ENCODE assay signal across 1 cellular context in genomic region chr3:46576386-46576785, GRCh38.
TF ChIP-seq lines count a peak whose summit lies in the region.

No MANE protein-coding gene starts in this region.

TF ChIP-seq in GM23338, 12 proteins besides CTCF, POLR2A, EP300 and RAD21 (continued from another document):
- TF ChIP-seq, protein P1, sequence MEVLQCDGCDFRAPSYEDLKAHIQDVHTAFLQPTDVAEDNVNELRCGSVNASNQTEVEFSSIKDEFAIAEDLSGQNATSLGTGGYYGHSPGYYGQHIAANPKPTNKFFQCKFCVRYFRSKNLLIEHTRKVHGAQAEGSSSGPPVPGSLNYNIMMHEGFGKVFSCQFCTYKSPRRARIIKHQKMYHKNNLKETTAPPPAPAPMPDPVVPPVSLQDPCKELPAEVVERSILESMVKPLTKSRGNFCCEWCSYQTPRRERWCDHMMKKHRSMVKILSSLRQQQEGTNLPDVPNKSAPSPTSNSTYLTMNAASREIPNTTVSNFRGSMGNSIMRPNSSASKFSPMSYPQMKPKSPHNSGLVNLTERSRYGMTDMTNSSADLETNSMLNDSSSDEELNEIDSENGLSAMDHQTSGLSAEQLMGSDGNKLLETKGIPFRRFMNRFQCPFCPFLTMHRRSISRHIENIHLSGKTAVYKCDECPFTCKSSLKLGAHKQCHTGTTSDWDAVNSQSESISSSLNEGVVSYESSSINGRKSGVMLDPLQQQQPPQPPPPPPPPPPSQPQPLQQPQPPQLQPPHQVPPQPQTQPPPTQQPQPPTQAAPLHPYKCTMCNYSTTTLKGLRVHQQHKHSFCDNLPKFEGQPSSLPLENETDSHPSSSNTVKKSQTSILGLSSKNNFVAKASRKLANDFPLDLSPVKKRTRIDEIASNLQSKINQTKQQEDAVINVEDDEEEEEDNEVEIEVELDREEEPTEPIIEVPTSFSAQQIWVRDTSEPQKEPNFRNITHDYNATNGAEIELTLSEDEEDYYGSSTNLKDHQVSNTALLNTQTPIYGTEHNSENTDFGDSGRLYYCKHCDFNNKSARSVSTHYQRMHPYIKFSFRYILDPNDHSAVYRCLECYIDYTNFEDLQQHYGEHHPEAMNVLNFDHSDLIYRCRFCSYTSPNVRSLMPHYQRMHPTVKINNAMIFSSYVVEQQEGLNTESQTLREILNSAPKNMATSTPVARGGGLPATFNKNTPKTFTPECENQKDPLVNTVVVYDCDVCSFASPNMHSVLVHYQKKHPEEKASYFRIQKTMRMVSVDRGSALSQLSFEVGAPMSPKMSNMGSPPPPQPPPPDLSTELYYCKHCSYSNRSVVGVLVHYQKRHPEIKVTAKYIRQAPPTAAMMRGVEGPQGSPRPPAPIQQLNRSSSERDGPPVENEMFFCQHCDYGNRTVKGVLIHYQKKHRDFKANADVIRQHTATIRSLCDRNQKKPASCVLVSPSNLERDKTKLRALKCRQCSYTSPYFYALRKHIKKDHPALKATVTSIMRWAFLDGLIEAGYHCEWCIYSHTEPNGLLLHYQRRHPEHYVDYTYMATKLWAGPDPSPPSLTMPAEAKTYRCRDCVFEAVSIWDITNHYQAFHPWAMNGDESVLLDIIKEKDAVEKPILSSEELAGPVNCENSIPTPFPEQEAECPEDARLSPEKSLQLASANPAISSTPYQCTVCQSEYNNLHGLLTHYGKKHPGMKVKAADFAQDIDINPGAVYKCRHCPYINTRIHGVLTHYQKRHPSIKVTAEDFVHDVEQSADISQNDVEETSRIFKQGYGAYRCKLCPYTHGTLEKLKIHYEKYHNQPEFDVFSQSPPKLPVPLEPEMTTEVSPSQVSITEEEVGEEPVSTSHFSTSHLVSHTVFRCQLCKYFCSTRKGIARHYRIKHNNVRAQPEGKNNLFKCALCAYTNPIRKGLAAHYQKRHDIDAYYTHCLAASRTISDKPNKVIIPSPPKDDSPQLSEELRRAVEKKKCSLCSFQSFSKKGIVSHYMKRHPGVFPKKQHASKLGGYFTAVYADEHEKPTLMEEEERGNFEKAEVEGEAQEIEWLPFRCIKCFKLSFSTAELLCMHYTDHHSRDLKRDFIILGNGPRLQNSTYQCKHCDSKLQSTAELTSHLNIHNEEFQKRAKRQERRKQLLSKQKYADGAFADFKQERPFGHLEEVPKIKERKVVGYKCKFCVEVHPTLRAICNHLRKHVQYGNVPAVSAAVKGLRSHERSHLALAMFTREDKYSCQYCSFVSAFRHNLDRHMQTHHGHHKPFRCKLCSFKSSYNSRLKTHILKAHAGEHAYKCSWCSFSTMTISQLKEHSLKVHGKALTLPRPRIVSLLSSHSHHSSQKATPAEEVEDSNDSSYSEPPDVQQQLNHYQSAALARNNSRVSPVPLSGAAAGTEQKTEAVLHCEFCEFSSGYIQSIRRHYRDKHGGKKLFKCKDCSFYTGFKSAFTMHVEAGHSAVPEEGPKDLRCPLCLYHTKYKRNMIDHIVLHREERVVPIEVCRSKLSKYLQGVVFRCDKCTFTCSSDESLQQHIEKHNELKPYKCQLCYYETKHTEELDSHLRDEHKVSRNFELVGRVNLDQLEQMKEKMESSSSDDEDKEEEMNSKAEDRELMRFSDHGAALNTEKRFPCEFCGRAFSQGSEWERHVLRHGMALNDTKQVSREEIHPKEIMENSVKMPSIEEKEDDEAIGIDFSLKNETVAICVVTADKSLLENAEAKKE (CRISPR knock-in tag; IDR thresholded peaks at IDR 0.05): no peak
- TF ChIP-seq, protein P2, sequence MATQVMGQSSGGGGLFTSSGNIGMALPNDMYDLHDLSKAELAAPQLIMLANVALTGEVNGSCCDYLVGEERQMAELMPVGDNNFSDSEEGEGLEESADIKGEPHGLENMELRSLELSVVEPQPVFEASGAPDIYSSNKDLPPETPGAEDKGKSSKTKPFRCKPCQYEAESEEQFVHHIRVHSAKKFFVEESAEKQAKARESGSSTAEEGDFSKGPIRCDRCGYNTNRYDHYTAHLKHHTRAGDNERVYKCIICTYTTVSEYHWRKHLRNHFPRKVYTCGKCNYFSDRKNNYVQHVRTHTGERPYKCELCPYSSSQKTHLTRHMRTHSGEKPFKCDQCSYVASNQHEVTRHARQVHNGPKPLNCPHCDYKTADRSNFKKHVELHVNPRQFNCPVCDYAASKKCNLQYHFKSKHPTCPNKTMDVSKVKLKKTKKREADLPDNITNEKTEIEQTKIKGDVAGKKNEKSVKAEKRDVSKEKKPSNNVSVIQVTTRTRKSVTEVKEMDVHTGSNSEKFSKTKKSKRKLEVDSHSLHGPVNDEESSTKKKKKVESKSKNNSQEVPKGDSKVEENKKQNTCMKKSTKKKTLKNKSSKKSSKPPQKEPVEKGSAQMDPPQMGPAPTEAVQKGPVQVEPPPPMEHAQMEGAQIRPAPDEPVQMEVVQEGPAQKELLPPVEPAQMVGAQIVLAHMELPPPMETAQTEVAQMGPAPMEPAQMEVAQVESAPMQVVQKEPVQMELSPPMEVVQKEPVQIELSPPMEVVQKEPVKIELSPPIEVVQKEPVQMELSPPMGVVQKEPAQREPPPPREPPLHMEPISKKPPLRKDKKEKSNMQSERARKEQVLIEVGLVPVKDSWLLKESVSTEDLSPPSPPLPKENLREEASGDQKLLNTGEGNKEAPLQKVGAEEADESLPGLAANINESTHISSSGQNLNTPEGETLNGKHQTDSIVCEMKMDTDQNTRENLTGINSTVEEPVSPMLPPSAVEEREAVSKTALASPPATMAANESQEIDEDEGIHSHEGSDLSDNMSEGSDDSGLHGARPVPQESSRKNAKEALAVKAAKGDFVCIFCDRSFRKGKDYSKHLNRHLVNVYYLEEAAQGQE (IDR thresholded peaks at IDR 0.05; ENCODE audit: unreplicated experiment): no peak
- TF ChIP-seq NANOG (IDR thresholded peaks at IDR 0.05; ENCODE audit: borderline replicate concordance) (no peak), POLR2AphosphoS5 (IDR thresholded peaks at IDR 0.05; ENCODE audit: low read depth) (no peak), CREB1 (CRISPR knock-in tag; IDR thresholded peaks at IDR 0.05; ENCODE audit: low read depth) (no peak), EZH2phosphoT487 (IDR thresholded peaks at IDR 0.05; ENCODE audit: unreplicated experiment) (no peak), ZNF331 (CRISPR knock-in tag; IDR thresholded peaks at IDR 0.05; ENCODE audit: low read depth) (no peak)
- TF ChIP-seq, protein P3, sequence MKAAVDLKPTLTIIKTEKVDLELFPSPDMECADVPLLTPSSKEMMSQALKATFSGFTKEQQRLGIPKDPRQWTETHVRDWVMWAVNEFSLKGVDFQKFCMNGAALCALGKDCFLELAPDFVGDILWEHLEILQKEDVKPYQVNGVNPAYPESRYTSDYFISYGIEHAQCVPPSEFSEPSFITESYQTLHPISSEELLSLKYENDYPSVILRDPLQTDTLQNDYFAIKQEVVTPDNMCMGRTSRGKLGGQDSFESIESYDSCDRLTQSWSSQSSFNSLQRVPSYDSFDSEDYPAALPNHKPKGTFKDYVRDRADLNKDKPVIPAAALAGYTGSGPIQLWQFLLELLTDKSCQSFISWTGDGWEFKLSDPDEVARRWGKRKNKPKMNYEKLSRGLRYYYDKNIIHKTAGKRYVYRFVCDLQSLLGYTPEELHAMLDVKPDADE (IDR thresholded peaks at IDR 0.05): no peak
